Comparison of ENCODE assay signal across 9 cellular contexts in genomic region chr1:160637821-160638539, GRCh38. TPM values are rescaled to one million over a fixed set of nuclear protein-coding genes. Genes with fewer than 3 reads are reported as not detected.
DNase-seq lines count a peak whose midpoint lies in the region; ATAC-seq and TF ChIP-seq lines count a peak whose summit lies in the region.
"Had no signal": no experiment of that assay in that cellular context is flagged by ENCODE, and none has a peak within 500 bp of the region (broad histone marks: within the 10 kb centered on the region; RNA-seq: fewer than 3 reads in every experiment).

No MANE protein-coding gene starts in this region.

- H3K27ac Mint-ChIP-seq in HFFc6: no peak overlapping the region
- peak overlapping the region; percentile 89 for H3K27ac Mint-ChIP-seq in activated T-helper 17 cell treated with anti-CD3 and anti-CD28 coated beads, Interleukin-2, amount 50 U/mL, for 72 hours

- H3K4me3 ChIP-seq in GM06990 (replicated peaks; ENCODE audit: low read depth, low read length) (peak overlapping the region; percentile 34), mucosa of descending colon (no peak overlapping the region)

- H3K27me3 ChIP-seq in GM06990 (replicated peaks; ENCODE audit: control insufficient read depth, insufficient read depth, low read length): no peaks in the 10 kb centered on the region

- peaks cover 2% of the 10 kb centered on the region for H3K27me3 Mint-ChIP-seq in HFFc6 (ENCODE audit: insufficient read depth)
- no peaks in the 10 kb centered on the region for H3K27me3 Mint-ChIP-seq in activated T-helper 17 cell treated with anti-CD3 and anti-CD28 coated beads, Interleukin-2, amount 50 U/mL, for 72 hours

- H3K9me3 ChIP-seq in mucosa of descending colon: no peaks in the 10 kb centered on the region

- H3K4me1 ChIP-seq in mucosa of descending colon (ENCODE audit: low read depth): peaks cover 2% of the 10 kb centered on the region

- no peak for TF ChIP-seq CTCF in GM06990 (IDR thresholded peaks at IDR 0.05; ENCODE audit: insufficient read depth, low read length, poor library complexity, severe bottlenecking)
- no peak for TF ChIP-seq CTCF in HFFc6 (IDR thresholded peaks at IDR 0.05)
- TF ChIP-seq CTCF in mucosa of descending colon (IDR thresholded peaks at IDR 0.05): no peak

- H3K4me1 Mint-ChIP-seq in HFFc6 (ENCODE audit: low read depth): peaks cover 33% of the 10 kb centered on the region
- peaks cover 62% of the 10 kb centered on the region for H3K4me1 Mint-ChIP-seq in activated T-helper 17 cell treated with anti-CD3 and anti-CD28 coated beads, Interleukin-2, amount 50 U/mL, for 72 hours

- peaks cover 30% of the 10 kb centered on the region for H3K36me3 ChIP-seq in GM06990 (ENCODE audit: control insufficient read depth, insufficient read depth, low read length)
- no peaks in the 10 kb centered on the region for H3K36me3 ChIP-seq in mucosa of descending colon (ENCODE audit: low read depth)

- no peaks in the 10 kb centered on the region for H3K36me3 Mint-ChIP-seq in HFFc6 (ENCODE audit: low read depth)
- peaks cover 100% of the 10 kb centered on the region for H3K36me3 Mint-ChIP-seq in activated T-helper 17 cell treated with anti-CD3 and anti-CD28 coated beads, Interleukin-2, amount 50 U/mL, for 72 hours (ENCODE audit: low read depth)

- H3K9me3 Mint-ChIP-seq in HFFc6: no peaks in the 10 kb centered on the region
- no peaks in the 10 kb centered on the region for H3K9me3 Mint-ChIP-seq in activated T-helper 17 cell treated with anti-CD3 and anti-CD28 coated beads, Interleukin-2, amount 50 U/mL, for 72 hours

- intact Hi-C loops in mucosa of descending colon (cut with DNase I, micrococcal nuclease): no loop called here

- DNase-seq in GM06990 (ENCODE audit: extremely low read depth, insufficient read length) (no peak), HFFc6 (no peak), mucosa of descending colon (peak in 1 of 3 donors; percentile 26), NCI-H2196 (lab: John Stamatoyannopoulos, UW; ENCODE audit: unreplicated experiment) (no peak), SHP77 treated with DMSO at 0.1 percent for 48 hours (lab: John Stamatoyannopoulos, UW) (no peak)
- DNase-seq: activated CD4-positive, CD25-positive, alpha-beta regulatory T cell treated with anti-CD3 and anti-CD28 coated beads, Interleukin-2, amount 50 U/mL, for 72 hours had no signal

- H3K4me3 Mint-ChIP-seq in HFFc6: peak overlapping the region; percentile 54
- peak overlapping the region; percentile 79 for H3K4me3 Mint-ChIP-seq in activated T-helper 17 cell treated with anti-CD3 and anti-CD28 coated beads, Interleukin-2, amount 50 U/mL, for 72 hours

- peak; percentile 49 for ATAC-seq in activated T-helper 17 cell treated with anti-CD3 and anti-CD28 coated beads, Interleukin-2, amount 50 U/mL, for 72 hours (replicated peaks)
- ATAC-seq in mucosa of descending colon (peak; percentile 74), HG02759 (IDR thresholded peaks at IDR 0.05; ENCODE audit: unreplicated experiment) (no peak), HG02588 (IDR thresholded peaks at IDR 0.05; ENCODE audit: unreplicated experiment) (no peak)

RNA-seq across cellular contexts. Expression of gene SLAMF1, which starts 8.9 kb away (rescaled TPM):
- total RNA-seq in HFFc6 (2021; fragmentation: NEBNext Ultra II Directional; extraction: Animal tissue kit (Norgen Biotek cat#: 25700)): not detected
- 100 to 1,000 TPM; 121 to 186 TPM for total RNA-seq in activated T-helper 17 cell treated with anti-CD3 and anti-CD28 coated beads, Interleukin-2, amount 50 U/mL, for 72 hours
- total RNA-seq in mucosa of descending colon: 1 to 10 TPM; 1.1 to 2.2 (median 1.6) TPM

RNA-seq across cellular contexts. Expression of gene CD84, which starts 58.7 kb away (rescaled TPM):
- total RNA-seq in HFFc6 (2021; fragmentation: NEBNext Ultra II Directional; extraction: Animal tissue kit (Norgen Biotek cat#: 25700)): not detected
- total RNA-seq in activated T-helper 17 cell treated with anti-CD3 and anti-CD28 coated beads, Interleukin-2, amount 50 U/mL, for 72 hours: 10 to 100 TPM; 15.7 to 37.3 TPM
- total RNA-seq in mucosa of descending colon: 1 to 10 TPM; 3.8 to 7.3 (median 6.6) TPM

Comparison
In these comparisons a context has a peak if more than half of its experiments do, and no peak if none do; other contexts are left out.
1. ATAC-seq: peak in activated T-helper 17 cell treated with anti-CD3 and anti-CD28 coated beads, Interleukin-2, amount 50 U/mL, for 72 hours (single experiment) and mucosa of descending colon (single experiment); none in HG02759 (single experiment) and HG02588 (single experiment).
2. RNA of gene SLAMF1, which starts 8.9 kb away (total RNA-seq): 121 to 186 TPM in activated T-helper 17 cell treated with anti-CD3 and anti-CD28 coated beads, Interleukin-2, amount 50 U/mL, for 72 hours; 1.1 to 2.2 TPM in mucosa of descending colon and not detected in HFFc6; every median in the first group is over 10 times any median in the second.
3. RNA of gene CD84, which starts 58.7 kb away (total RNA-seq): 15.7 to 37.3 TPM in activated T-helper 17 cell treated with anti-CD3 and anti-CD28 coated beads, Interleukin-2, amount 50 U/mL, for 72 hours and 3.8 to 7.3 TPM in mucosa of descending colon; not detected in HFFc6; every median in the first group is over 4 times any median in the second.